ENCODE assay signal across 8 cellular contexts in the genomic region with DNA sequence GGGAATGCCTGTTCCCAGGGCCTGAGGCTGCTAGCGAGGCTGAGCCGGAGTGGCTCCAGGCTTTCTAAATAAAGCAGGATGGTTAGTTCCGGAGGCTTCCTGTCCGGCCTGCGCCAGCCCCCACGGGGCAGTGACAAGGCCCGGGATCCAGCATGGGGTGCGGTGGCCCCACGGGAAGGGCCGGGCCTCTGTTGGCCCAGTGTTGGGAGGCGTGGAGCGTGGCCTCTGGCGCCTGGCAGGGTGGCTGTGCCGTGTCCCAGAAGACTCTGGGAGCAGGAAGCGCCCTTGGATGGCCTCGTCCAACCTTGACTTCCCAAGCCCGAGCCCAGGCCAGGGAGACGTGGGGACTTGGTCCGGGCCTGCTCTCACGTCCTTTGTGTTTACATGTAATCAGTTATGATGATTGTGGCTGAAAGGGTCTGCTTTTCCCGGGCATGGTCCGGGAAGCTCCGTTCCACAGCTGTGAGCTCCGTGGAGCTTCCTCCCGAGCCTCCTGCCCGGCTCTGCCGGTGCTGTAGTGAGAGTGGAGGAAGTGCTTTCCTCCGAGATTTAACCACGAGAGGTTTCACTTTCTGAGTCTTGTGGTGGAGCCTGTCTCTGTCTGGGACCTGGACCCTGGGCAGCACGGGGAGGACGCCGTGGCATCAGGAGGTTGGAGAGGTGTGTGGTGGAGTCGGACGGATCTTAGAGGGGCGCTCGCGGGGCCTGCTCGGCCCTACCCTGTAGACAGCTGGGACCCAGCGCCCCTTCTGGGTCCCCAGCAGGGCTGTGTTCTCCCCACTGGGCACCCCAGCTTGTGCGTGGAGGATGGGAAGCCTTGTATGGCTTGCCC. TPM values are rescaled to one million over a fixed set of nuclear protein-coding genes. Genes with fewer than 3 reads are reported as not detected.
A peak's percentile ranks its signal among the peaks of the same experiment; 100 is the strongest.
DNase-seq lines count a peak whose midpoint lies in the region; ATAC-seq, FAIRE-seq and TF ChIP-seq lines count a peak whose summit lies in the region.

No MANE protein-coding gene starts in this region.

- no peaks in the 10 kb centered on the region for H3K27me3 ChIP-seq in adrenal gland
- no peaks in the 10 kb centered on the region for H3K27me3 ChIP-seq in small intestine (ENCODE audit: control insufficient read depth in 2 of 2, insufficient read depth in 2 of 2, low read length in 2 of 2)

- CTCF ChIA-PET in HEK293T (lab: Yijun Ruan, JAX) = interaction anchor here (0.6 to 1.7 kb wide), 2 partner anchors 10 to 82 kb away, joined by 5 to 7 read pairs; no protein-coding TSS in a partner anchor

- peaks cover 55 to 70% of the 10 kb centered on the region in 2 donors for H3K4me1 ChIP-seq in adrenal gland (replicated peaks in 1 of 2)
- peaks cover 0 to 6% of the 10 kb centered on the region in 2 donors for H3K4me1 ChIP-seq in small intestine (ENCODE audit: control insufficient read depth in 2 of 2, insufficient read depth in 1 of 2, low read depth in 1 of 2, low read length in 1 of 2)

- H3K36me3 ChIP-seq in adrenal gland (replicated peaks in 1 of 2) (no peaks in the 10 kb centered on the region), small intestine (ENCODE audit: control insufficient read depth in 2 of 2, insufficient read depth in 2 of 2, low read length in 2 of 2) (no peaks in the 10 kb centered on the region)

- POLR2A ChIA-PET in HEK293T (lab: Yijun Ruan, JAX) = interaction anchor here (0.6 kb wide), 1 partner anchor 138 kb away, joined by 3 read pairs; no protein-coding TSS in a partner anchor

- ATAC-seq in left cardiac atrium (peak; percentile 51 to 57), GM19467 (IDR thresholded peaks at IDR 0.05; ENCODE audit: unreplicated experiment) (no peak), HG03159 (IDR thresholded peaks at IDR 0.05; ENCODE audit: unreplicated experiment) (no peak)

- H3K27ac ChIP-seq in adrenal gland (peak overlapping the region; percentile 52 to 89 (median 78)), small intestine (ENCODE audit: low read depth in 1 of 2, low read length in 1 of 2) (peak overlapping the region; percentile 91 to 94)

- TF ChIP-seq POLR2A in adrenal gland (IDR thresholded peaks at IDR 0.05) = peak; percentile 6 to 55

- DNase-seq in GM12865 (ENCODE audit: low read depth) = peak; percentile 24
- DNase-seq in adrenal gland = peak; percentile 54 to 88 (median 79)
- DNase-seq in left cardiac atrium = peak; percentile 87
- peak; percentile 72 for DNase-seq in small intestine
- DNase-seq in stimulated activated CD8-positive, alpha-beta memory T cell treated with anti-CD3 and anti-CD28 coated beads, Interleukin-4, amount 100 ng/mL, for 48 hours = no peak
- no peak for DNase-seq in HEK293T (ENCODE audit: extremely low spot score)

- WGBS in adrenal gland, 4 donors = 14 to 22% (median 18%) methylated on average over 16 to 40 of the region's 40 CpGs
- WGBS in small intestine, 3 donors = 8 to 19% (median 11%) methylated on average over 40 of the region's 40 CpGs

- H3K4me3 ChIP-seq in GM12865 (ENCODE audit: low read depth, low read length) = no peak overlapping the region
- peak overlapping the region in 2 of 4 donors; percentile 2 to 93 for H3K4me3 ChIP-seq in adrenal gland
- H3K4me3 ChIP-seq in small intestine (ENCODE audit: low read depth in 1 of 2, low read length in 2 of 2) = peak overlapping the region; percentile 30 to 98

- FAIRE-seq in small intestine (lab: Jason Lieb, UNC) = no peak

- intact Hi-C loops in adrenal gland (cut with DNase I) (no loop called here), left cardiac atrium (cut with DNase I) (no loop called here)

- H3K9me3 ChIP-seq in adrenal gland (replicated peaks in 1 of 3) = no peaks in the 10 kb centered on the region
- H3K9me3 ChIP-seq in small intestine (ENCODE audit: control insufficient read depth, low read depth) = no peaks in the 10 kb centered on the region

- TF ChIP-seq CTCF in GM12865 (IDR thresholded peaks at IDR 0.05; ENCODE audit: insufficient read depth, low read depth, low read length, missing control alignments) (no peak), adrenal gland (IDR thresholded peaks at IDR 0.05) (no peak)

TF ChIP-seq in HEK293T, 16 proteins besides CTCF, POLR2A, EP300 and RAD21:
- no peak for TF ChIP-seq FOXK2 (IDR thresholded peaks at IDR 0.05)
- TF ChIP-seq ELF4 (IDR thresholded peaks at IDR 0.05) = no peak
- TF ChIP-seq TARDBP (IDR thresholded peaks at IDR 0.05) = no peak
- TF ChIP-seq L3MBTL2 (conservative IDR thresholded peaks at IDR 0.05) = no peak
- TF ChIP-seq FOXM1 (IDR thresholded peaks at IDR 0.05; ENCODE audit: borderline replicate concordance) = no peak
- TF ChIP-seq, protein P1, sequence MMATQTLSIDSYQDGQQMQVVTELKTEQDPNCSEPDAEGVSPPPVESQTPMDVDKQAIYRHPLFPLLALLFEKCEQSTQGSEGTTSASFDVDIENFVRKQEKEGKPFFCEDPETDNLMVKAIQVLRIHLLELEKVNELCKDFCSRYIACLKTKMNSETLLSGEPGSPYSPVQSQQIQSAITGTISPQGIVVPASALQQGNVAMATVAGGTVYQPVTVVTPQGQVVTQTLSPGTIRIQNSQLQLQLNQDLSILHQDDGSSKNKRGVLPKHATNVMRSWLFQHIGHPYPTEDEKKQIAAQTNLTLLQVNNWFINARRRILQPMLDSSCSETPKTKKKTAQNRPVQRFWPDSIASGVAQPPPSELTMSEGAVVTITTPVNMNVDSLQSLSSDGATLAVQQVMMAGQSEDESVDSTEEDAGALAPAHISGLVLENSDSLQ (IDR thresholded peaks at IDR 0.05) = no peak
- no peak for TF ChIP-seq CTBP1 (IDR thresholded peaks at IDR 0.05; ENCODE audit: borderline replicate concordance)
- no peak for TF ChIP-seq HDGF (IDR thresholded peaks at IDR 0.05; ENCODE audit: borderline replicate concordance)
- TF ChIP-seq SUZ12 (IDR thresholded peaks at IDR 0.05) = no peak
- no peak for TF ChIP-seq ZNF384 (IDR thresholded peaks at IDR 0.05)
- no peak for TF ChIP-seq BHLHE40 (IDR thresholded peaks at IDR 0.05; ENCODE audit: borderline replicate concordance)
- no peak for TF ChIP-seq LEF1 (IDR thresholded peaks at IDR 0.05; ENCODE audit: borderline replicate concordance)
- no peak for TF ChIP-seq ARNT (IDR thresholded peaks at IDR 0.05)
- TF ChIP-seq FOXA1 (IDR thresholded peaks at IDR 0.05) = no peak
- TF ChIP-seq SP1 (IDR thresholded peaks at IDR 0.05) = no peak
TF ChIP-seq in HEK293T: peak in this region for 0.

RNA-seq across cellular contexts. Expression of a gene that starts 4.6 kb away (rescaled TPM):
- total RNA-seq in adrenal gland (10 to 100 TPM; 53.1 to 84.3 (median 64.4) TPM), left cardiac atrium (10 to 100 TPM; 55.1 to 64.3 TPM)
- polyA plus RNA-seq in adrenal gland (10 to 100 TPM; 20.6 to 38.3 (median 35.6) TPM), small intestine (100 to 1,000 TPM; 173 to 216 (median 190) TPM)

RNA-seq across cellular contexts. Expression of a gene that starts 36.4 kb away (rescaled TPM):
- total RNA-seq in adrenal gland = 100 to 1,000 TPM; 428 to 968 (median 670) TPM
- 1,000 to 10,000 TPM in 2 of 3 donors, 100 to 1,000 TPM in 1; 237 to 2,300 (median 1,557) TPM for polyA plus RNA-seq in adrenal gland
- total RNA-seq in left cardiac atrium = 100 to 1,000 TPM; 698 to 715 TPM
- 100 to 1,000 TPM; 332 to 488 (median 370) TPM for polyA plus RNA-seq in small intestine

RNA-seq across cellular contexts. Expression of a gene that starts 37.1 kb away (rescaled TPM):
- total RNA-seq in adrenal gland = 10 to 100 TPM in 4 of 8 donors, 1 to 10 TPM in 4; 4.4 to 16.3 (median 10.3) TPM
- 1 to 10 TPM; 1.6 to 7.3 (median 5.8) TPM for polyA plus RNA-seq in adrenal gland
- total RNA-seq in left cardiac atrium = 1 to 10 TPM; 4.3 to 6.1 TPM
- polyA plus RNA-seq in small intestine = 1 to 10 TPM in 2 of 3 donors, under 1 TPM in 1; 0.67 to 2.1 (median 1.4) TPM

Comparison
In these comparisons a context has a peak if more than half of its experiments do, and no peak if none do; other contexts are left out.
1. DNase-seq: peak in GM12865 (single experiment), adrenal gland (7 of 7), left cardiac atrium (single experiment) and small intestine (single experiment); none in stimulated activated CD8-positive, alpha-beta memory T cell treated with anti-CD3 and anti-CD28 coated beads, Interleukin-4, amount 100 ng/mL, for 48 hours (single experiment) and HEK293T (single experiment).
2. ATAC-seq: peak in left cardiac atrium (2 of 2); none in GM19467 (single experiment) and HG03159 (single experiment).